16 cellular contexts compared by ENCODE assay signal in genomic region chr13:101649490-101650126, GRCh38.
A peak's percentile ranks its signal among the peaks of the same experiment; 100 is the strongest.
DNase-seq lines count a peak whose midpoint lies in the region; ATAC-seq and TF ChIP-seq lines count a peak whose summit lies in the region.
"Had no signal": no experiment of that assay in that cellular context is flagged by ENCODE, and none has a peak within 500 bp of the region (broad histone marks: within the 10 kb centered on the region; RNA-seq: fewer than 3 reads in every experiment).

No MANE protein-coding gene starts in this region.

- no peak overlapping the region for H3K27ac Mint-ChIP-seq in neural progenitor cell
- H3K27ac Mint-ChIP-seq: activated T-cell treated with anti-CD3 and anti-CD28 coated beads, Interleukin-2, amount 50 U/mL, for 72 hours; nephron had no signal

- TF ChIP-seq CTCF in gastroesophageal sphincter (IDR thresholded peaks at IDR 0.05) (no peak), neural progenitor cell (IDR thresholded peaks at IDR 0.05) (no peak), body of pancreas (IDR thresholded peaks at IDR 0.05) (no peak)

- H2AFZ ChIP-seq in neural progenitor cell (replicated peaks), result no peak overlapping the region

- no peak for TF ChIP-seq POLR2A in gastroesophageal sphincter (IDR thresholded peaks at IDR 0.05)
- TF ChIP-seq POLR2A in body of pancreas (IDR thresholded peaks at IDR 0.05), result no peak

- ATAC-seq in gastroesophageal sphincter, result peak; percentile 81
- ATAC-seq in body of pancreas, result no peak

- TF ChIP-seq EP300 in gastroesophageal sphincter (IDR thresholded peaks at IDR 0.05), result no peak

- H3K9me3 ChIP-seq in gastroesophageal sphincter, result no peaks in the 10 kb centered on the region
- H3K9me3 ChIP-seq in neural progenitor cell (ENCODE audit: low read depth), result no peaks in the 10 kb centered on the region
- no peaks in the 10 kb centered on the region for H3K9me3 ChIP-seq in body of pancreas

- WGBS in gastroesophageal sphincter (ENCODE audit: low coverage in 1 of 2), 2 donors, result 61 to 70% methylated on average over 4 of the region's 4 CpGs
- WGBS in body of pancreas, 2 donors, result 41 to 43% methylated on average over 4 of the region's 4 CpGs

- no peaks in the 10 kb centered on the region for H3K4me1 ChIP-seq in gastroesophageal sphincter
- H3K4me1 ChIP-seq in neural progenitor cell, result no peaks in the 10 kb centered on the region
- H3K4me1 ChIP-seq in body of pancreas, result no peaks in the 10 kb centered on the region

- H3F3A ChIP-seq in neural progenitor cell (ENCODE audit: low read depth), result no peaks in the 10 kb centered on the region

- H3K9ac ChIP-seq in neural progenitor cell, result no peak overlapping the region

- no peaks in the 10 kb centered on the region for H3K79me2 ChIP-seq in neural progenitor cell (ENCODE audit: low read depth)

- no peaks in the 10 kb centered on the region for H3K4me1 Mint-ChIP-seq in neural progenitor cell
- H3K4me1 Mint-ChIP-seq: nephron had no signal

- H3K4me3 ChIP-seq in gastroesophageal sphincter, result no peak overlapping the region
- H3K4me3 ChIP-seq in neural progenitor cell, result no peak overlapping the region
- H3K4me3 ChIP-seq in body of pancreas, result no peak overlapping the region
- H3K4me3 ChIP-seq: coronary artery had no signal

- H3K36me3 Mint-ChIP-seq in neural progenitor cell, result no peaks in the 10 kb centered on the region

- H3K27me3 ChIP-seq in gastroesophageal sphincter (no peaks in the 10 kb centered on the region), neural progenitor cell (no peaks in the 10 kb centered on the region), body of pancreas (no peaks in the 10 kb centered on the region)

- H3K27ac ChIP-seq in gastroesophageal sphincter (no peak overlapping the region), neural progenitor cell (no peak overlapping the region), body of pancreas (no peak overlapping the region)
- H3K27ac ChIP-seq: 22Rv1, coronary artery, HL-60, WERI-Rb-1 had no signal

- H3K4me3 Mint-ChIP-seq in neural progenitor cell, result no peak overlapping the region
- H3K4me3 Mint-ChIP-seq: activated T-cell treated with anti-CD3 and anti-CD28 coated beads, Interleukin-2, amount 50 U/mL, for 72 hours; nephron had no signal

- no peaks in the 10 kb centered on the region for H4K20me1 ChIP-seq in neural progenitor cell (ENCODE audit: low read depth)

- H3K36me3 ChIP-seq in gastroesophageal sphincter, result no peaks in the 10 kb centered on the region
- no peaks in the 10 kb centered on the region for H3K36me3 ChIP-seq in neural progenitor cell
- no peaks in the 10 kb centered on the region for H3K36me3 ChIP-seq in body of pancreas (replicated peaks in 1 of 2; ENCODE audit: insufficient read depth in 1 of 2, low read depth in 2 of 2)
- H3K36me3 ChIP-seq: WERI-Rb-1 had no signal

- H3K27me3 Mint-ChIP-seq in neural progenitor cell (ENCODE audit: insufficient read depth, low read depth), result no peaks in the 10 kb centered on the region

- peak; percentile 12 for DNase-seq in DMS53 (lab: John Stamatoyannopoulos, UW)
- no peak for DNase-seq in DMS53 treated with DMSO at 0.1 percent for 48 hours (lab: John Stamatoyannopoulos, UW; ENCODE audit: unreplicated experiment)
- DNase-seq in SKM-1 (lab: John Stamatoyannopoulos, UW; ENCODE audit: unreplicated experiment), result peak; percentile 51
- peak; percentile 17 for DNase-seq in smooth muscle cell of the brain vasculature (ENCODE audit: low read depth, low spot score)
- no peak for DNase-seq in central memory CD4-positive, alpha-beta T cell
- DNase-seq in neural progenitor cell (ENCODE audit: low spot score), result no peak
- DNase-seq in body of pancreas, result no peak
- DNase-seq: activated T-cell treated with anti-CD3 and anti-CD28 coated beads, Interleukin-2, amount 50 U/mL, for 72 hours; NCI-H1694 treated with DMSO at 0.1 percent for 48 hours; stimulated activated CD4-positive, alpha-beta T cell treated with anti-CD3 and anti-CD28 coated beads, Interleukin-4, amount 100 ng/mL, for 1 hour; WERI-Rb-1 had no signal

- peaks cover 4% of the 10 kb centered on the region for H3K9me3 Mint-ChIP-seq in neural progenitor cell
- H3K9me3 Mint-ChIP-seq: nephron had no signal

- intact Hi-C loops in body of pancreas (cut with DNase I), result no loop called here

- H3K4me2 ChIP-seq in neural progenitor cell, result no peak overlapping the region

Comparison
In these comparisons a context has a peak if more than half of its experiments do, and no peak if none do; other contexts are left out.
1. DNase-seq: peak in DMS53 (single experiment), SKM-1 (single experiment) and smooth muscle cell of the brain vasculature (single experiment); none in DMS53 treated with DMSO at 0.1 percent for 48 hours (single experiment), central memory CD4-positive, alpha-beta T cell (single experiment), neural progenitor cell (single experiment) and body of pancreas (0 of 4).